Comparison of ENCODE assay signal across 24 cellular contexts in the genomic region with DNA sequence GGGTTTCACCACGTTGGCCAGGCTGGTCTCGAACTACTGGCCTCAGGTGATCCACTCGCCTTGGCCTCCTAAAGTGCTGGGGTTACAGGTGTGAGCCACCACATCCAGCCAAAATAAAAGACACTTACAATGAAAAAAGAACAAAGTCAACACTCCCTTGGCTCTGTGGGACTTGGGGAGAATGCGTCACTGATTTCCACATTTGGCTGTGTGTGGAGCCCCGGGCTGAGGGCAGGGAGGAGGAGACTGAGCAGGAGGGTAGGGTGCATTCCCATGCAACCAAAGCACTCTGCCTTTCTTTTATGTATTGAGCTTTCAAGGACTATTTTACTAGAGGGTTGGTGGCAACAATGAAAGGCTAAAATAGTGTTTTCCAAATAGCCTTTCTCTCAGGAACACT. TPM values are rescaled to one million over a fixed set of nuclear protein-coding genes. Genes with fewer than 3 reads are reported as not detected.
"Had no signal": no experiment of that assay in that cellular context is flagged by ENCODE, and none has a peak within 500 bp of the region (broad histone marks: within the 10 kb centered on the region; RNA-seq: fewer than 3 reads in every experiment).

No MANE protein-coding gene starts in this region.

- H3K27ac ChIP-seq: coronary artery, gastrocnemius medialis, heart right ventricle, left ventricle myocardium inferior, lower lobe of right lung, neutrophil, spleen had no signal

- H3K27me3 ChIP-seq: gastrocnemius medialis, heart right ventricle, neutrophil, spleen had no signal

- H3K4me3 ChIP-seq: coronary artery, gastrocnemius medialis, heart right ventricle, left ventricle myocardium inferior, lower lobe of right lung, spleen had no signal

- H3K9me3 ChIP-seq: gastrocnemius medialis, heart right ventricle, left ventricle myocardium inferior, lower lobe of right lung, neutrophil, spleen had no signal

- H3K4me1 ChIP-seq: gastrocnemius medialis, heart right ventricle, left ventricle myocardium inferior, lower lobe of right lung had no signal

- ATAC-seq: esophagus mucosa; heart right ventricle; naive thymus-derived CD4-positive, alpha-beta T cell had no signal

- DNase-seq: caudate nucleus; effector CD4-positive, alpha-beta T cell; heart right ventricle; islet precursor cell; left ventricle myocardium inferior; lower lobe of right lung; midbrain; naive thymus-derived CD4-positive, alpha-beta T cell; nephron progenitor cell; posterior cingulate gyrus; right cardiac atrium; spleen; stimulated activated CD4-positive, alpha-beta T cell treated with anti-CD3 and anti-CD28 coated beads, Interleukin-15, amount 100 ng/mL, for 24 hours; stimulated activated CD4-positive, alpha-beta T cell treated with anti-CD3 and anti-CD28 coated beads, Interleukin-1b, Interleukin-23, amount 100 ng/mL, for 48 hours; stimulated activated CD4-positive, alpha-beta T cell treated with anti-CD3 and anti-CD28 coated beads, Interleukin-4, amount 100 ng/mL, for 4 hours; stimulated activated naive CD4-positive, alpha-beta T cell treated with Interleukin-2 at 50 U/mL for 16 hours; trophoblast cell had no signal

RNA-seq across cellular contexts. Expression of a gene that starts 10.3 kb away (rescaled TPM):
- total RNA-seq: fibroblast of lung; naive thymus-derived CD4-positive, alpha-beta T cell; osteocyte; skeletal muscle tissue had no signal
